Comparison of ENCODE assay signal across 1 cellular context in genomic region chr19:38844093-38844686, GRCh38.
A peak's percentile ranks its signal among the peaks of the same experiment; 100 is the strongest.
TF ChIP-seq lines count a peak whose summit lies in the region.

No MANE protein-coding gene starts in this region.

TF ChIP-seq in GM12891, 5 proteins besides CTCF, POLR2A, EP300 and RAD21:
- no peak for TF ChIP-seq PAX5 (IDR thresholded peaks at IDR 0.05; ENCODE audit: insufficient read depth, low read length, severe bottlenecking)
- TF ChIP-seq POLR2AphosphoS5 (IDR thresholded peaks at IDR 0.05; ENCODE audit: low read depth, low read length), result peak; percentile 62; the same call in 1 of the 2 replicates
